In genomic region chr7:141946874-141947273, GRCh38 we compare ENCODE assay signal across 20 cellular contexts. TPM values are rescaled to one million over a fixed set of nuclear protein-coding genes. Genes with fewer than 3 reads are reported as not detected.
"Had no signal": no experiment of that assay in that cellular context is flagged by ENCODE, and none has a peak within 500 bp of the region (broad histone marks: within the 10 kb centered on the region; RNA-seq: fewer than 3 reads in every experiment).

Gene CLEC5A, minus strand, starts transcription at chr7:141946974. Its CDS starts 682 bp downstream, at chr7:141946292.

- H3K27ac ChIP-seq: gastroesophageal sphincter, heart left ventricle, left ventricle myocardium inferior, ovary, psoas muscle had no signal

- H3K4me3 Mint-ChIP-seq: activated naive CD8-positive, alpha-beta T cell; naive thymus-derived CD8-positive, alpha-beta T cell had no signal

- H3K36me3 ChIP-seq: gastroesophageal sphincter, heart left ventricle, left ventricle myocardium inferior, ovary, stomach had no signal

- H3K4me3 ChIP-seq: gastroesophageal sphincter, left ventricle myocardium inferior, ovary, psoas muscle, stomach had no signal

- H3K4me1 ChIP-seq: gastroesophageal sphincter, left ventricle myocardium inferior, psoas muscle, stomach had no signal

- H3K27ac Mint-ChIP-seq: activated naive CD8-positive, alpha-beta T cell had no signal

- DNase-seq: activated CD4-positive, alpha-beta T cell treated with anti-CD3 and anti-CD28 coated beads, Interleukin-2, amount 50 U/mL, for 4 hours; activated CD4-positive, CD25-positive, alpha-beta regulatory T cell treated with anti-CD3 and anti-CD28 coated beads, Interleukin-2, amount 50 U/mL, for 72 hours; activated gamma-delta T cell treated with Interleukin-2 at 50 U/mL for 16 hours; dermis blood vessel endothelial cell; heart left ventricle; left ventricle myocardium inferior; mesenchymal stem cell; naive thymus-derived CD8-positive, alpha-beta T cell; ovary; psoas muscle; right cardiac atrium; stimulated activated CD4-positive, alpha-beta T cell treated with anti-CD3 and anti-CD28 coated beads, Interleukin-4, amount 100 ng/mL, for 1 hour; stomach had no signal

- ATAC-seq: gastroesophageal sphincter; heart left ventricle; naive thymus-derived CD8-positive, alpha-beta T cell; psoas muscle; right cardiac atrium had no signal

- H3K27me3 ChIP-seq: gastroesophageal sphincter, heart left ventricle, ovary, stomach had no signal

- H3K36me3 Mint-ChIP-seq: activated naive CD8-positive, alpha-beta T cell had no signal

RNA-seq across cellular contexts. Expression of gene CLEC5A, which starts in this region (rescaled TPM):
- total RNA-seq: activated CD8-positive, alpha-beta memory T cell treated with anti-CD3 and anti-CD28 coated beads for 36 hours; chondrocyte; dermis blood vessel endothelial cell; kidney epithelial cell; T-helper 1 cell treated with Interleukin-12 subunit alpha and Interleukin-12 subunit beta and Interleukin-4 antibody, amounts not matched to agents 30 ng/mL and 1 ng/mL, for 36 hours; temporal lobe had no signal
- polyA plus RNA-seq: naive thymus-derived CD8-positive, alpha-beta T cell had no signal
